In genomic region chr3:172658344-172659245, GRCh38 we compare ENCODE assay signal across 10 cellular contexts. TPM values are rescaled to one million over a fixed set of nuclear protein-coding genes. Genes with fewer than 3 reads are reported as not detected.
DNase-seq lines count a peak whose midpoint lies in the region; ATAC-seq, FAIRE-seq and TF ChIP-seq lines count a peak whose summit lies in the region.
"Had no signal": no experiment of that assay in that cellular context is flagged by ENCODE, and none has a peak within 500 bp of the region (broad histone marks: within the 10 kb centered on the region; RNA-seq: fewer than 3 reads in every experiment).

No MANE protein-coding gene starts in this region.

- no peak for TF ChIP-seq CTCF in AG09309 (IDR thresholded peaks at IDR 0.05; ENCODE audit: control insufficient read depth, insufficient read depth, low read depth, low read length, missing control alignments)
- no peak for TF ChIP-seq CTCF in bronchial epithelial cell (IDR thresholded peaks at IDR 0.05; ENCODE audit: insufficient read depth, low read length, severe bottlenecking)
- no peak for TF ChIP-seq CTCF in lung (IDR thresholded peaks at IDR 0.05; ENCODE audit: control extremely low read depth, extremely low read depth)

- ATAC-seq in lung (ENCODE audit: insufficient read depth, low FRiP score): peak; percentile 27

- H3K36me3 ChIP-seq in KOPT-K1 (ENCODE audit: insufficient read depth, low read length): no peaks in the 10 kb centered on the region
- no peaks in the 10 kb centered on the region for H3K36me3 ChIP-seq in bronchial epithelial cell (ENCODE audit: control insufficient read depth, insufficient read depth, low read length)
- no peaks in the 10 kb centered on the region for H3K36me3 ChIP-seq in lung (ENCODE audit: control insufficient read depth in 2 of 2, insufficient read depth in 2 of 2, low read length in 2 of 2)
- H3K36me3 ChIP-seq in H7 (replicated peaks; ENCODE audit: control insufficient read depth, insufficient read depth, low read length): no peaks in the 10 kb centered on the region
- H3K36me3 ChIP-seq: uterus had no signal

- H3K9me3 Mint-ChIP-seq in activated CD4-positive, alpha-beta T cell treated with anti-CD3 and anti-CD28 coated beads, Interleukin-2, amount 10 ng/mL, durations not matched to agents 24 days and 14 days: no peaks in the 10 kb centered on the region

- WGBS in lung, 2 donors: 74 to 84% methylated on average over 6 of the region's 6 CpGs

- no peak for FAIRE-seq in bronchial epithelial cell (lab: Jason Lieb, UNC)

- peaks cover 3% of the 10 kb centered on the region for H3K4me1 Mint-ChIP-seq in activated CD4-positive, alpha-beta T cell treated with anti-CD3 and anti-CD28 coated beads, Interleukin-2, amount 10 ng/mL, durations not matched to agents 24 days and 14 days

- H3K27me3 ChIP-seq in bronchial epithelial cell (ENCODE audit: control insufficient read depth, insufficient read depth, low read length) (no peaks in the 10 kb centered on the region), lung (ENCODE audit: control insufficient read depth, insufficient read depth) (no peaks in the 10 kb centered on the region), H7 (ENCODE audit: control insufficient read depth, insufficient read depth, low read length) (no peaks in the 10 kb centered on the region)
- H3K27me3 ChIP-seq: uterus had no signal

- intact Hi-C loops in activated CD4-positive, alpha-beta T cell treated with anti-CD3 and anti-CD28 coated beads, Interleukin-2, amount 10 ng/mL, durations not matched to agents 24 days and 14 days (cut with micrococcal nuclease): no loop called here

- no peak overlapping the region for H3K27ac Mint-ChIP-seq in activated CD4-positive, alpha-beta T cell treated with anti-CD3 and anti-CD28 coated beads, Interleukin-2, amount 10 ng/mL, durations not matched to agents 24 days and 14 days

- peaks cover 10% of the 10 kb centered on the region for H3K27me3 Mint-ChIP-seq in activated CD4-positive, alpha-beta T cell treated with anti-CD3 and anti-CD28 coated beads, Interleukin-2, amount 10 ng/mL, durations not matched to agents 24 days and 14 days

- no peak overlapping the region for H3K4me3 ChIP-seq in AG09309 (ENCODE audit: control insufficient read depth, low read depth, low read length)
- no peak overlapping the region for H3K4me3 ChIP-seq in bronchial epithelial cell (ENCODE audit: low read depth, low read length)
- no peak overlapping the region for H3K4me3 ChIP-seq in lung
- H3K4me3 ChIP-seq in H7 (ENCODE audit: insufficient read depth, low read depth, low read length): no peak overlapping the region
- H3K4me3 ChIP-seq: SK-N-MC, uterus had no signal

- H3K4me3 Mint-ChIP-seq in activated CD4-positive, alpha-beta T cell treated with anti-CD3 and anti-CD28 coated beads, Interleukin-2, amount 10 ng/mL, durations not matched to agents 24 days and 14 days: no peak overlapping the region

- no peaks in the 10 kb centered on the region for H3K36me3 Mint-ChIP-seq in activated CD4-positive, alpha-beta T cell treated with anti-CD3 and anti-CD28 coated beads, Interleukin-2, amount 10 ng/mL, durations not matched to agents 24 days and 14 days (ENCODE audit: low read depth)

- H3K4me1 ChIP-seq in lung (ENCODE audit: control insufficient read depth in 2 of 2, insufficient read depth in 2 of 2, low read length in 2 of 2): peaks cover 1 to 13% of the 10 kb centered on the region in 2 donors
- H3K4me1 ChIP-seq: uterus had no signal

- DNase-seq in AG09309 (ENCODE audit: low read depth) (peak; percentile 73), bronchial epithelial cell (ENCODE audit: low read depth) (peak; percentile 74), lung (ENCODE audit: low spot score) (no peak), H7 (no peak), NCI-H1092 treated with DMSO at 0.1 percent for 48 hours (lab: John Stamatoyannopoulos, UW) (no peak), AML-193 (lab: John Stamatoyannopoulos, UW) (no peak)
- no peak for DNase-seq in activated CD4-positive, alpha-beta T cell treated with anti-CD3 and anti-CD28 coated beads, Interleukin-2, amount 10 ng/mL, durations not matched to agents 24 days and 14 days

- H3K9me3 ChIP-seq in KOPT-K1 (ENCODE audit: insufficient read depth, low read length, poor library complexity, severe bottlenecking) (peaks cover 26% of the 10 kb centered on the region), lung (ENCODE audit: control insufficient read depth in 2 of 2, insufficient read depth in 1 of 2, low read length in 1 of 2) (no peaks in the 10 kb centered on the region)
- H3K9me3 ChIP-seq: uterus had no signal

- H3K27ac ChIP-seq in KOPT-K1 (ENCODE audit: low read depth, low read length, poor library complexity, severe bottlenecking) (peak overlapping the region; percentile 66), lung (ENCODE audit: low read depth in 1 of 2, low read length in 1 of 2) (peak overlapping the region in 1 of 2 donors; percentile 72)
- H3K27ac ChIP-seq: SK-N-MC had no signal

RNA-seq across cellular contexts. Expression of gene NCEH1, which starts 52.3 kb away (rescaled TPM):
- total RNA-seq in bronchial epithelial cell (3.8 and 5.3 TPM in 2 replicates), lung (10 to 100 TPM in 1 of 2 donors, 1 to 10 TPM in 1; 8.1 to 52.1 TPM)
- polyA plus RNA-seq in lung: 10 to 100 TPM in 1 of 2 donors, 1 to 10 TPM in 1; 6.3 to 13.1 TPM
- total RNA-seq in H7 (2014; rRNA removed; shearing (Covaris generic)): 2.7 and 3.9 TPM in 2 replicates
- total RNA-seq in activated CD4-positive, alpha-beta T cell treated with anti-CD3 and anti-CD28 coated beads, Interleukin-2, amount 10 ng/mL, durations not matched to agents 24 days and 14 days: 4.9 and 7.7 TPM in 2 replicates

Comparison
In these comparisons a context has a peak if more than half of its experiments do, and no peak if none do; other contexts are left out.
1. DNase-seq: peak in AG09309 (single experiment) and bronchial epithelial cell (single experiment); none in lung (single experiment), H7 (single experiment), NCI-H1092 treated with DMSO at 0.1 percent for 48 hours (single experiment), activated CD4-positive, alpha-beta T cell treated with anti-CD3 and anti-CD28 coated beads, Interleukin-2, amount 10 ng/mL, durations not matched to agents 24 days and 14 days (single experiment) and AML-193 (0 of 2).